ENCODE assay signal across 12 cellular contexts in genomic region chr17:76398523-76399174, GRCh38. TPM values are rescaled to one million over a fixed set of nuclear protein-coding genes. Genes with fewer than 3 reads are reported as not detected.
A peak's percentile ranks its signal among the peaks of the same experiment; 100 is the strongest.
DNase-seq lines count a peak whose midpoint lies in the region; ATAC-seq and TF ChIP-seq lines count a peak whose summit lies in the region.
"Had no signal": no experiment of that assay in that cellular context is flagged by ENCODE, and none has a peak within 500 bp of the region (broad histone marks: within the 10 kb centered on the region; RNA-seq: fewer than 3 reads in every experiment).

No MANE protein-coding gene starts in this region.

- H4K20me1 ChIP-seq in GM23338 (replicated peaks; ENCODE audit: insufficient read depth) (0 out of 2 replicates have a peak, but pooled peaks cover 4% of the 10 kb centered on the region), osteoblast (ENCODE audit: insufficient read depth, low read length) (peaks cover 9% of the 10 kb centered on the region)

- H3K27me3 ChIP-seq in GM23338 (ENCODE audit: insufficient read depth) (no peaks in the 10 kb centered on the region), osteoblast (ENCODE audit: insufficient read depth, low read length) (no peaks in the 10 kb centered on the region), H7 (ENCODE audit: control insufficient read depth, insufficient read depth, low read length) (no peaks in the 10 kb centered on the region)
- H3K27me3 ChIP-seq: gastroesophageal sphincter, MG63, spleen had no signal

- no peak for DNase-seq in GM23338 (ENCODE audit: low spot score)
- peak; percentile 21 for DNase-seq in MV-4-11 (lab: John Stamatoyannopoulos, UW)
- no peak for DNase-seq in endothelial cell (ENCODE audit: low spot score)
- DNase-seq in osteoblast (ENCODE audit: insufficient read length, low spot score, missing footprints): peak; percentile 42
- DNase-seq in stimulated activated CD4-positive, alpha-beta T cell treated with anti-CD3 and anti-CD28 coated beads, Interleukin-4, amount 100 ng/mL, for 24 hours: no peak
- no peak for DNase-seq in LoVo (ENCODE audit: low spot score)
- DNase-seq in H7: no peak

- H3K4me1 ChIP-seq in GM23338 (ENCODE audit: insufficient read depth) (no peaks in the 10 kb centered on the region), osteoblast (ENCODE audit: insufficient read depth, low read length) (no peaks in the 10 kb centered on the region)

- H3K27ac ChIP-seq in GM23338 (ENCODE audit: low read depth) (0 out of 2 replicates have a peak overlapping the region, but pooled peaks have one; percentile 63), osteoblast (ENCODE audit: low read depth, low read length) (no peak overlapping the region)
- H3K27ac ChIP-seq: gastroesophageal sphincter, spleen had no signal

- H3K27ac Mint-ChIP-seq in GM23338 (peak overlapping the region; percentile 16; the same call in 1 of the 2 replicates), endothelial cell (ENCODE audit: unreplicated experiment) (no peak overlapping the region)
- H3K27ac Mint-ChIP-seq: activated T-cell treated with anti-CD3 and anti-CD28 coated beads, Interleukin-2, amount 50 U/mL, for 72 hours; CD14-positive monocyte had no signal

- no peaks in the 10 kb centered on the region for H3K9me2 ChIP-seq in GM23338 (ENCODE audit: insufficient read depth)

- H2AFZ ChIP-seq in GM23338 (no peak overlapping the region), osteoblast (ENCODE audit: low read length) (no peak overlapping the region)

- H3K4me3 Mint-ChIP-seq in GM23338 (no peak overlapping the region; the same call in 2 of the 3 replicates), endothelial cell (ENCODE audit: unreplicated experiment) (peak overlapping the region; percentile 37)
- H3K4me3 Mint-ChIP-seq: activated T-cell treated with anti-CD3 and anti-CD28 coated beads, Interleukin-2, amount 50 U/mL, for 72 hours; CD14-positive monocyte had no signal

- H3K4me1 Mint-ChIP-seq in GM23338: no peaks in the 10 kb centered on the region; the same call in 2 of the 3 replicates
- peaks cover 11% of the 10 kb centered on the region for H3K4me1 Mint-ChIP-seq in endothelial cell (ENCODE audit: unreplicated experiment)
- H3K4me1 Mint-ChIP-seq: CD14-positive monocyte had no signal

- H3K79me2 ChIP-seq in GM23338 (replicated peaks; ENCODE audit: insufficient read depth) (no peaks in the 10 kb centered on the region), osteoblast (ENCODE audit: insufficient read depth, low read length) (no peaks in the 10 kb centered on the region)

- peaks cover 9% of the 10 kb centered on the region for H3K27me3 Mint-ChIP-seq in GM23338 (ENCODE audit: insufficient read depth, low read depth, poor library complexity)
- H3K27me3 Mint-ChIP-seq in endothelial cell (ENCODE audit: unreplicated experiment): peaks cover 3% of the 10 kb centered on the region

- no peak for ATAC-seq in GM23338

- H3K9me3 Mint-ChIP-seq in GM23338 (no peaks in the 10 kb centered on the region), endothelial cell (ENCODE audit: unreplicated experiment) (no peaks in the 10 kb centered on the region)
- H3K9me3 Mint-ChIP-seq: activated T-cell treated with anti-CD3 and anti-CD28 coated beads, Interleukin-2, amount 50 U/mL, for 72 hours; CD14-positive monocyte had no signal

- H3F3A ChIP-seq in GM23338 (replicated peaks; ENCODE audit: low read depth): peaks cover 16% of the 10 kb centered on the region

- H3K4me3 ChIP-seq in GM23338: no peak overlapping the region
- H3K4me3 ChIP-seq in osteoblast (ENCODE audit: insufficient read depth, low read length): no peak overlapping the region
- H3K4me3 ChIP-seq in H7 (ENCODE audit: insufficient read depth, low read depth, low read length): no peak overlapping the region
- H3K4me3 ChIP-seq: gastroesophageal sphincter, MG63, spleen had no signal

- peaks cover 93% of the 10 kb centered on the region for H3K36me3 Mint-ChIP-seq in GM23338 (ENCODE audit: low read depth)
- peaks cover 44% of the 10 kb centered on the region for H3K36me3 Mint-ChIP-seq in endothelial cell (ENCODE audit: low read depth, unreplicated experiment)

- H3K9me3 ChIP-seq in osteoblast (ENCODE audit: low read depth, low read length): no peaks in the 10 kb centered on the region
- H3K9me3 ChIP-seq: gastroesophageal sphincter, MG63, spleen had no signal

- TF ChIP-seq CTCF in GM23338 (conservative IDR thresholded peaks at IDR 0.05; ENCODE audit: low read depth in 2 of 2): no peak
- no peak for TF ChIP-seq CTCF in endothelial cell (IDR thresholded peaks at IDR 0.05; ENCODE audit: unreplicated experiment)
- TF ChIP-seq CTCF in osteoblast (IDR thresholded peaks at IDR 0.05; ENCODE audit: extremely low read depth, low read depth, low read length): no peak

- H3K36me3 ChIP-seq in GM23338 (ENCODE audit: insufficient read depth) (peaks cover 48% of the 10 kb centered on the region), osteoblast (ENCODE audit: insufficient read depth, low read length) (peaks cover 75% of the 10 kb centered on the region), H7 (replicated peaks; ENCODE audit: control insufficient read depth, insufficient read depth, low read length) (peaks cover 65% of the 10 kb centered on the region)

- H3K4me2 ChIP-seq in GM23338: no peak overlapping the region
- no peak overlapping the region for H3K4me2 ChIP-seq in osteoblast (ENCODE audit: insufficient read depth, low read length)

TF ChIP-seq in GM23338, 12 proteins besides CTCF, POLR2A, EP300 and RAD21 (continues in another document):
- TF ChIP-seq EZH2 (IDR thresholded peaks at IDR 0.05; ENCODE audit: low read depth, unreplicated experiment) (no peak), ETS1 (IDR thresholded peaks at IDR 0.05) (no peak), JUNB (IDR thresholded peaks at IDR 0.05; ENCODE audit: unreplicated experiment) (no peak), REST (IDR thresholded peaks at IDR 0.05; ENCODE audit: unreplicated experiment) (no peak)

RNA-seq across cellular contexts. Expression of gene SPHK1, which starts 14.2 kb away (rescaled TPM):
- 3.2 and 7.4 TPM in 2 replicates for total RNA-seq in GM23338 (2014; rRNA removed; shearing (Covaris generic))
- polyA plus RNA-seq in GM23338 (2016; fragmentation: Nextera tagmentation; extraction: Ambion mirVana): 0.63 and 1.3 TPM in 2 replicates
- total RNA-seq in endothelial cell (ENCODE audit: unreplicated experiment) (15.4 TPM), osteoblast (112 and 142 TPM in 2 replicates)
- total RNA-seq in H7 (2014; rRNA removed; shearing (Covaris generic)): 1.9 and 4.8 TPM in 2 replicates

RNA-seq across cellular contexts. Expression of gene PRPSAP1, which starts 44.9 kb away (rescaled TPM):
- total RNA-seq in GM23338 (2014; rRNA removed; shearing (Covaris generic)): 47.9 and 58.8 TPM in 2 replicates
- 31.5 and 39.5 TPM in 2 replicates for polyA plus RNA-seq in GM23338 (2016; fragmentation: Nextera tagmentation; extraction: Ambion mirVana)
- total RNA-seq in endothelial cell (ENCODE audit: unreplicated experiment): 136 TPM
- 79.6 and 82.2 TPM in 2 replicates for total RNA-seq in osteoblast
- 51.9 and 56.8 TPM in 2 replicates for total RNA-seq in H7 (2014; rRNA removed; shearing (Covaris generic))

RNA-seq across cellular contexts. Expression of gene UBE2O, which starts 54.3 kb away (rescaled TPM):
- total RNA-seq in GM23338 (2014; rRNA removed; shearing (Covaris generic)): 73.7 and 79.4 TPM in 2 replicates
- 30.4 and 30.9 TPM in 2 replicates for polyA plus RNA-seq in GM23338 (2016; fragmentation: Nextera tagmentation; extraction: Ambion mirVana)
- total RNA-seq in endothelial cell (ENCODE audit: unreplicated experiment) (49.0 TPM), osteoblast (17.7 and 19.5 TPM in 2 replicates)
- 52.2 and 58.7 TPM in 2 replicates for total RNA-seq in H7 (2014; rRNA removed; shearing (Covaris generic))

Comparison
In these comparisons a context has a peak if more than half of its experiments do, and no peak if none do; other contexts are left out.
1. DNase-seq: peak in MV-4-11 (single experiment) and osteoblast (single experiment); none in GM23338 (single experiment), endothelial cell (single experiment), stimulated activated CD4-positive, alpha-beta T cell treated with anti-CD3 and anti-CD28 coated beads, Interleukin-4, amount 100 ng/mL, for 24 hours (single experiment), LoVo (single experiment) and H7 (single experiment).